6 cellular contexts compared by ENCODE assay signal in genomic region chr18:72752220-72752619, GRCh38.
"Had no signal": no experiment of that assay in that cellular context is flagged by ENCODE, and none has a peak within 500 bp of the region (broad histone marks: within the 10 kb centered on the region; RNA-seq: fewer than 3 reads in every experiment).

No MANE protein-coding gene starts in this region.

- H3K4me2 ChIP-seq: GM23338 had no signal

- H3K4me3 ChIP-seq: GM23338 had no signal

- ATAC-seq: GM23338 had no signal

- FAIRE-seq: H1, H54, HTR-8/SVneo had no signal

- DNase-seq: H9, HCEC 1CT had no signal

- H2AFZ ChIP-seq: GM23338 had no signal
